Comparison of ENCODE assay signal across 8 cellular contexts in genomic region chr10:100535338-100535714, GRCh38. TPM values are rescaled to one million over a fixed set of nuclear protein-coding genes. Genes with fewer than 3 reads are reported as not detected.
A peak's percentile ranks its signal among the peaks of the same experiment; 100 is the strongest.
DNase-seq lines count a peak whose midpoint lies in the region; ATAC-seq, FAIRE-seq and TF ChIP-seq lines count a peak whose summit lies in the region.

No MANE protein-coding gene starts in this region.

- in situ Hi-C loops in gastrocnemius medialis (cut with MboI; ENCODE audit: low sequenced_read_pairs in 4 of 4): no loop called here

- CTCF ChIA-PET in endothelial cell of umbilical vein (lab: Charles Lee): interaction anchor here (0.8 to 4.8 kb wide), 23 partner anchors 8 to 353 kb away, joined by 3 to 48 read pairs (median 5); partner anchors contain the start of gene SEC31B

- ATAC-seq in GM18867 (IDR thresholded peaks at IDR 0.05; ENCODE audit: unreplicated experiment) (peak; percentile 10), gastrocnemius medialis (peak in 1 of 2 donors; percentile 23)

- peaks cover 30% of the 10 kb centered on the region for H3K36me3 ChIP-seq in HUES48 (ENCODE audit: control insufficient read depth, insufficient read depth, low read length)
- peaks cover 0 to 2% of the 10 kb centered on the region in 2 experiments for H3K36me3 ChIP-seq in endothelial cell of umbilical vein (ENCODE audit: control insufficient read depth in 2 of 2, extremely low read depth in 1 of 2, insufficient read depth in 2 of 2, low read length in 2 of 2)
- peaks cover 0 to 24% of the 10 kb centered on the region in 2 donors for H3K36me3 ChIP-seq in gastrocnemius medialis

- BruUV-seq in endothelial cell of umbilical vein (replicated peaks; lab: Mats Ljungman, UMichigan): no TSS peak

- no peak for FAIRE-seq in endothelial cell of umbilical vein (lab: Jason Lieb, UNC)

- dilution Hi-C loops in endothelial cell of umbilical vein (cut with MboI; ENCODE audit: extremely low pct_ligation_motif_present, low sequenced_read_pairs): no loop called here

- H3K9me1 ChIP-seq in endothelial cell of umbilical vein (replicated peaks; ENCODE audit: control insufficient read depth, extremely low read depth, insufficient read depth, low read length): no peaks in the 10 kb centered on the region

- H3K4me3 ChIP-seq in HUES48 (ENCODE audit: low read depth, low read length): peak overlapping the region; percentile 80; the same call in 1 of the 2 replicates
- peak overlapping the region in 2 of 3 experiments; percentile 65 for H3K4me3 ChIP-seq in endothelial cell of umbilical vein (replicated peaks in 1 of 3; ENCODE audit: insufficient read depth in 1 of 3, low read depth in 1 of 3, low read length in 3 of 3)
- H3K4me3 ChIP-seq in gastrocnemius medialis: peak overlapping the region; percentile 71 to 99 (median 88)

- H3K79me2 ChIP-seq in endothelial cell of umbilical vein (ENCODE audit: control insufficient read depth, insufficient read depth, low read length): peaks cover 18% of the 10 kb centered on the region

- H3K9me3 ChIP-seq in HUES48 (ENCODE audit: control insufficient read depth, insufficient read depth, low read length) (no peaks in the 10 kb centered on the region), endothelial cell of umbilical vein (replicated peaks; ENCODE audit: control insufficient read depth, insufficient read depth, low read length) (no peaks in the 10 kb centered on the region), gastrocnemius medialis (no peaks in the 10 kb centered on the region)

- TF ChIP-seq CTCF in endothelial cell of umbilical vein (IDR thresholded peaks at IDR 0.05; ENCODE audit: extremely low read depth in 1 of 2, insufficient read depth in 1 of 2, low read depth in 1 of 2, low read length in 2 of 2): no peak
- no peak for TF ChIP-seq CTCF in gastrocnemius medialis (IDR thresholded peaks at IDR 0.05 in 4 of 5, conservative IDR thresholded peaks at IDR 0.05 in 1 of 5)

- peak overlapping the region; percentile 64 for H2AFZ ChIP-seq in endothelial cell of umbilical vein (ENCODE audit: low read depth, low read length)

- POLR2A ChIA-PET in endothelial cell of umbilical vein (lab: Charles Lee): interaction anchor here (0.7 to 1.1 kb wide), 8 partner anchors 8 to 378 kb away, joined by 3 to 9 read pairs (median 4); partner anchors contain the start of gene BLOC1S2

- no peaks in the 10 kb centered on the region for H4K20me1 ChIP-seq in endothelial cell of umbilical vein (replicated peaks; ENCODE audit: control insufficient read depth, extremely low read depth, insufficient read depth, low read length)

- H3K27ac ChIP-seq in HUES48 (ENCODE audit: low read depth, low read length): no peak overlapping the region
- H3K27ac ChIP-seq in endothelial cell of umbilical vein (ENCODE audit: insufficient read depth, low read depth, low read length): no peak overlapping the region
- peak overlapping the region; percentile 76 to 86 (median 82) for H3K27ac ChIP-seq in gastrocnemius medialis

- TF ChIP-seq POLR2A in endothelial cell of umbilical vein (IDR thresholded peaks at IDR 0.05; ENCODE audit: low read depth, low read length) (no peak), gastrocnemius medialis (IDR thresholded peaks at IDR 0.05) (no peak)

- H3K4me1 ChIP-seq in HUES48 (ENCODE audit: control insufficient read depth, insufficient read depth, low read length) (peaks cover 7% of the 10 kb centered on the region), endothelial cell of umbilical vein (ENCODE audit: control insufficient read depth, extremely low read depth, insufficient read depth, low read length) (peaks cover 17% of the 10 kb centered on the region), gastrocnemius medialis (peaks cover 21 to 36% of the 10 kb centered on the region in 2 donors)

- intact Hi-C loops in endothelial cell of umbilical vein (cut with micrococcal nuclease): no loop called here
- intact Hi-C loops in gastrocnemius medialis (cut with DNase I; ENCODE audit: low total_unique reads): loop anchor here (2.0 to 10.0 kb wide), 4 partner anchors 249 to 1279 kb away; partner anchors contain the start of genes BLOC1S2, GOT1 and OGA

- H3K27me3 ChIP-seq in HUES48 (ENCODE audit: control insufficient read depth, insufficient read depth, low read length) (no peaks in the 10 kb centered on the region), endothelial cell of umbilical vein (ENCODE audit: control insufficient read depth in 2 of 2, insufficient read depth in 2 of 2, low read length in 2 of 2) (no peaks in the 10 kb centered on the region), gastrocnemius medialis (no peaks in the 10 kb centered on the region)

- H3K9ac ChIP-seq in HUES48 (ENCODE audit: low read depth, low read length): no peak overlapping the region
- no peak overlapping the region for H3K9ac ChIP-seq in endothelial cell of umbilical vein (replicated peaks; ENCODE audit: extremely low read depth, insufficient read depth, low read length)

- peak overlapping the region; percentile 73 for H3K4me2 ChIP-seq in endothelial cell of umbilical vein (ENCODE audit: insufficient read depth, low read length)

- DNase-seq in endothelial cell of umbilical vein (ENCODE audit: low read depth, low spot score): no peak
- no peak for DNase-seq in gastrocnemius medialis
- DNase-seq in iPS-NIHi11 (ENCODE audit: low spot score): no peak
- DNase-seq in GDM1 (lab: John Stamatoyannopoulos, UW): no peak
- no peak for DNase-seq in midbrain (lab: John Stamatoyannopoulos, UW)
- DNase-seq in activated CD4-positive, alpha-beta T cell treated with anti-CD3 and anti-CD28 coated beads for 4 hours: no peak

TF ChIP-seq in endothelial cell of umbilical vein, 7 proteins besides CTCF, POLR2A, EP300 and RAD21:
- TF ChIP-seq POLR2AphosphoS5 (IDR thresholded peaks at IDR 0.05; ENCODE audit: insufficient read depth, low read depth, low read length): no peak
- no peak for TF ChIP-seq MAX (IDR thresholded peaks at IDR 0.05; ENCODE audit: insufficient read depth, insufficient read length)
- no peak for TF ChIP-seq MYC (IDR thresholded peaks at IDR 0.05; ENCODE audit: low read depth, low read length)
- TF ChIP-seq JUN (IDR thresholded peaks at IDR 0.05; ENCODE audit: borderline replicate concordance, insufficient read depth, insufficient read length, low read depth): no peak
TF ChIP-seq in endothelial cell of umbilical vein: peak in this region for 0.

RNA-seq across cellular contexts. Expression of gene HIF1AN, which starts 0.4 kb away (rescaled TPM):
- total RNA-seq in endothelial cell of umbilical vein (33.8 and 34.0 TPM in 2 replicates), gastrocnemius medialis (10 to 100 TPM; 21.6 to 25.7 (median 24.0) TPM)
- polyA plus RNA-seq in endothelial cell of umbilical vein: 7.3 and 7.6 TPM in 2 replicates
- 4.7 and 5.1 TPM in 2 replicates for polyA plus RNA-seq in endothelial cell of umbilical vein (2011; cell fraction: cytosol; rRNA removed)
- 14.5 and 16.5 TPM in 2 replicates for polyA plus RNA-seq in endothelial cell of umbilical vein (2011; cell fraction: nucleus; rRNA removed)
- 24.3 and 27.7 TPM in 2 replicates for polyA plus RNA-seq in endothelial cell of umbilical vein (2012)
- 25.2 and 28.4 TPM in 2 replicates for polyA minus RNA-seq in endothelial cell of umbilical vein
- polyA minus RNA-seq in endothelial cell of umbilical vein (2011; cell fraction: cytosol; rRNA and poly(A)+ RNA removed): 6.7 TPM
- 11.5 and 21.9 TPM in 2 replicates for polyA minus RNA-seq in endothelial cell of umbilical vein (2011; cell fraction: nucleus; rRNA and poly(A)+ RNA removed)

RNA-seq across cellular contexts. Expression of gene NDUFB8, which starts 5.7 kb away (rescaled TPM):
- 193 and 202 TPM in 2 replicates for total RNA-seq in endothelial cell of umbilical vein
- 516 and 526 TPM in 2 replicates for polyA plus RNA-seq in endothelial cell of umbilical vein
- polyA plus RNA-seq in endothelial cell of umbilical vein (2011; cell fraction: cytosol; rRNA removed): 320 and 328 TPM in 2 replicates
- 118 and 126 TPM in 2 replicates for polyA plus RNA-seq in endothelial cell of umbilical vein (2011; cell fraction: nucleus; rRNA removed)
- polyA plus RNA-seq in endothelial cell of umbilical vein (2012): 264 and 270 TPM in 2 replicates
- 170 and 194 TPM in 2 replicates for polyA minus RNA-seq in endothelial cell of umbilical vein
- polyA minus RNA-seq in endothelial cell of umbilical vein (2011; cell fraction: cytosol; rRNA and poly(A)+ RNA removed): 83.7 TPM
- 51.3 and 51.4 TPM in 2 replicates for polyA minus RNA-seq in endothelial cell of umbilical vein (2011; cell fraction: nucleus; rRNA and poly(A)+ RNA removed)
- total RNA-seq in gastrocnemius medialis: 100 to 1,000 TPM; 170 to 229 (median 219) TPM

RNA-seq across cellular contexts. Expression of gene SEC31B, which starts 15.7 kb away (rescaled TPM):
- total RNA-seq in endothelial cell of umbilical vein (11.1 and 12.5 TPM in 2 replicates), gastrocnemius medialis (1 to 10 TPM; 1.7 to 3.8 (median 2.1) TPM)
- polyA plus RNA-seq in endothelial cell of umbilical vein: 13.3 and 14.4 TPM in 2 replicates
- 1.2 and 2.7 TPM in 2 replicates for polyA plus RNA-seq in endothelial cell of umbilical vein (2011; cell fraction: cytosol; rRNA removed)
- polyA plus RNA-seq in endothelial cell of umbilical vein (2011; cell fraction: nucleus; rRNA removed): 152 and 174 TPM in 2 replicates
- 7.1 and 8.2 TPM in 2 replicates for polyA plus RNA-seq in endothelial cell of umbilical vein (2012)
- 16.6 TPM in 2 replicates for polyA minus RNA-seq in endothelial cell of umbilical vein
- polyA minus RNA-seq in endothelial cell of umbilical vein (2011; cell fraction: cytosol; rRNA and poly(A)+ RNA removed): 0.72 TPM
- 19.3 and 25.6 TPM in 2 replicates for polyA minus RNA-seq in endothelial cell of umbilical vein (2011; cell fraction: nucleus; rRNA and poly(A)+ RNA removed)

Comparison
In these comparisons a context has a peak if more than half of its experiments do, and no peak if none do; other contexts are left out.
1. H3K27ac ChIP-seq: peak in gastrocnemius medialis (4 of 4); none in HUES48 (single experiment) and endothelial cell of umbilical vein (single experiment).
2. Peak in every context shown above with its lines, with median percentiles within 50 percentile points of each other: H3K4me3 ChIP-seq.